Comparison of ENCODE assay signal across 1 cellular context in the genomic region with DNA sequence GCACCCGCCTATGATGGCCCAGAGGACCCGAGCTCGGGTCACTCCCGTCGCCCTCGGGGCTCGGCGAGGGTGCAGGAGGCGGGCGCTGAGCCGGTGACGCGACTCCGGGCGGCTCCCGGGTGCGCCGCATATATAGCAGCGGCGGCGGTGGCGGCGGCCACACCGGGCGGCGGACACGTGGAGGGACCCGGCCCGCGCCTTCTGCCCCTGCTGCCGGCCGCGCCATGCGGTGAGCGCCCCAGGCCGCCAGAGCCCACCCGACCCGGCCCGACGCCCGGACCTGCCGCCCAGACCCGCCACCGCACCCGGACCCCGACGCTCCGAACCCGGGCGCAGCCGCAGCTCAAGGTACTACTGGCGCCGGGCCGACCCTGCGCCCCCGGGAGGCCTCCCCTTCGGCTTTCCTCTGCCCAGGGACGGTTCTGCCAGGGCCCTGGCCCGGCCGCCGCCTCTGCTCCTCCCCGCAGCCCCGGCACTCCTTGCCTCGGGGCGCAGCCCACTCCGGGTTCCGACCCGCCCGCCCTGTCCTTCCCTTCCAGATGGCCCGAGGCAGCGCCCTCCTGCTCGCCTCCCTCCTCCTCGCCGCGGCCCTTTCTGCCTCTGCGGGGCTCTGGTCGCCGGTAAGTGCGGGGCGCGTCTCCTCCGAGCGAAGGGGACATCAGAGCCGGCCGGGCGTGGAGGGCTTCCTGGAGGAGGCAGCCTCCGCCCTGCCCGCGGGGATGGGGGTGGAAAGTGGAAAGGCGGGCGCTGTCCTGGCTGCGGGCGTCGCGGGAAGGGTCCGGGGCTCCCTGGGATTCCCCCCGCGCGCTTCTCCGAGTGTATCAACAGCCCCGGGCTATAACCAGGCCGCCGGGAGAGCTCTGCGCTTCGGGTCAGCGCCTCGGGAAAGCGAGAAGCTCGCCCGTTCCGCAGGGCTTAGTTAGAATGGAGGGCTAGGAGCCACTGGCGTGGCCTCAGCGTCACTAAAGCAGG.
TF ChIP-seq lines count a peak whose summit lies in the region.

A gene with protein sequence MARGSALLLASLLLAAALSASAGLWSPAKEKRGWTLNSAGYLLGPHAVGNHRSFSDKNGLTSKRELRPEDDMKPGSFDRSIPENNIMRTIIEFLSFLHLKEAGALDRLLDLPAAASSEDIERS (plus strand): TSS at position 160 of the 972 bp plus-strand sequence. CDS start 380 bp downstream, at position 540.

TF ChIP-seq in K562, 482 proteins besides CTCF, POLR2A, EP300 and RAD21 (continued from another document and continues in another):
- TF ChIP-seq, protein P1, sequence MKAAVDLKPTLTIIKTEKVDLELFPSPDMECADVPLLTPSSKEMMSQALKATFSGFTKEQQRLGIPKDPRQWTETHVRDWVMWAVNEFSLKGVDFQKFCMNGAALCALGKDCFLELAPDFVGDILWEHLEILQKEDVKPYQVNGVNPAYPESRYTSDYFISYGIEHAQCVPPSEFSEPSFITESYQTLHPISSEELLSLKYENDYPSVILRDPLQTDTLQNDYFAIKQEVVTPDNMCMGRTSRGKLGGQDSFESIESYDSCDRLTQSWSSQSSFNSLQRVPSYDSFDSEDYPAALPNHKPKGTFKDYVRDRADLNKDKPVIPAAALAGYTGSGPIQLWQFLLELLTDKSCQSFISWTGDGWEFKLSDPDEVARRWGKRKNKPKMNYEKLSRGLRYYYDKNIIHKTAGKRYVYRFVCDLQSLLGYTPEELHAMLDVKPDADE (conservative IDR thresholded peaks at IDR 0.05; ENCODE audit: control insufficient read depth, low read depth, low read length) = peak; percentile 78
- TF ChIP-seq KAT7 (CRISPR knock-in tag; IDR thresholded peaks at IDR 0.05; ENCODE audit: borderline replicate concordance) = no peak
- TF ChIP-seq, protein P2, sequence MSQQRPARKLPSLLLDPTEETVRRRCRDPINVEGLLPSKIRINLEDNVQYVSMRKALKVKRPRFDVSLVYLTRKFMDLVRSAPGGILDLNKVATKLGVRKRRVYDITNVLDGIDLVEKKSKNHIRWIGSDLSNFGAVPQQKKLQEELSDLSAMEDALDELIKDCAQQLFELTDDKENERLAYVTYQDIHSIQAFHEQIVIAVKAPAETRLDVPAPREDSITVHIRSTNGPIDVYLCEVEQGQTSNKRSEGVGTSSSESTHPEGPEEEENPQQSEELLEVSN (IDR thresholded peaks at IDR 0.05; ENCODE audit: borderline replicate concordance in 1 of 2, extremely low read depth in 1 of 2, insufficient read depth in 1 of 2, insufficient read length in 1 of 2, low read depth in 1 of 2, low read length in 1 of 2, poor library complexity in 1 of 2, severe bottlenecking in 1 of 2) = peak; percentile 78 to 96
- TF ChIP-seq ZNF384 (IDR thresholded peaks at IDR 0.05; ENCODE audit: low read depth, low read length) = no peak
- no peak for TF ChIP-seq GATA2 (CRISPR knock-in tag; IDR thresholded peaks at IDR 0.05)
- TF ChIP-seq TRIM28 (IDR thresholded peaks at IDR 0.05) = no peak
- TF ChIP-seq, protein P3, sequence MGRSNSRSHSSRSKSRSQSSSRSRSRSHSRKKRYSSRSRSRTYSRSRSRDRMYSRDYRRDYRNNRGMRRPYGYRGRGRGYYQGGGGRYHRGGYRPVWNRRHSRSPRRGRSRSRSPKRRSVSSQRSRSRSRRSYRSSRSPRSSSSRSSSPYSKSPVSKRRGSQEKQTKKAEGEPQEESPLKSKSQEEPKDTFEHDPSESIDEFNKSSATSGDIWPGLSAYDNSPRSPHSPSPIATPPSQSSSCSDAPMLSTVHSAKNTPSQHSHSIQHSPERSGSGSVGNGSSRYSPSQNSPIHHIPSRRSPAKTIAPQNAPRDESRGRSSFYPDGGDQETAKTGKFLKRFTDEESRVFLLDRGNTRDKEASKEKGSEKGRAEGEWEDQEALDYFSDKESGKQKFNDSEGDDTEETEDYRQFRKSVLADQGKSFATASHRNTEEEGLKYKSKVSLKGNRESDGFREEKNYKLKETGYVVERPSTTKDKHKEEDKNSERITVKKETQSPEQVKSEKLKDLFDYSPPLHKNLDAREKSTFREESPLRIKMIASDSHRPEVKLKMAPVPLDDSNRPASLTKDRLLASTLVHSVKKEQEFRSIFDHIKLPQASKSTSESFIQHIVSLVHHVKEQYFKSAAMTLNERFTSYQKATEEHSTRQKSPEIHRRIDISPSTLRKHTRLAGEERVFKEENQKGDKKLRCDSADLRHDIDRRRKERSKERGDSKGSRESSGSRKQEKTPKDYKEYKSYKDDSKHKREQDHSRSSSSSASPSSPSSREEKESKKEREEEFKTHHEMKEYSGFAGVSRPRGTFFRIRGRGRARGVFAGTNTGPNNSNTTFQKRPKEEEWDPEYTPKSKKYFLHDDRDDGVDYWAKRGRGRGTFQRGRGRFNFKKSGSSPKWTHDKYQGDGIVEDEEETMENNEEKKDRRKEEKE (IDR thresholded peaks at IDR 0.05; ENCODE audit: borderline replicate concordance in 1 of 2, control insufficient read depth in 1 of 2, low read depth in 2 of 2, low read length in 1 of 2) = no peak
- TF ChIP-seq, protein P4, sequence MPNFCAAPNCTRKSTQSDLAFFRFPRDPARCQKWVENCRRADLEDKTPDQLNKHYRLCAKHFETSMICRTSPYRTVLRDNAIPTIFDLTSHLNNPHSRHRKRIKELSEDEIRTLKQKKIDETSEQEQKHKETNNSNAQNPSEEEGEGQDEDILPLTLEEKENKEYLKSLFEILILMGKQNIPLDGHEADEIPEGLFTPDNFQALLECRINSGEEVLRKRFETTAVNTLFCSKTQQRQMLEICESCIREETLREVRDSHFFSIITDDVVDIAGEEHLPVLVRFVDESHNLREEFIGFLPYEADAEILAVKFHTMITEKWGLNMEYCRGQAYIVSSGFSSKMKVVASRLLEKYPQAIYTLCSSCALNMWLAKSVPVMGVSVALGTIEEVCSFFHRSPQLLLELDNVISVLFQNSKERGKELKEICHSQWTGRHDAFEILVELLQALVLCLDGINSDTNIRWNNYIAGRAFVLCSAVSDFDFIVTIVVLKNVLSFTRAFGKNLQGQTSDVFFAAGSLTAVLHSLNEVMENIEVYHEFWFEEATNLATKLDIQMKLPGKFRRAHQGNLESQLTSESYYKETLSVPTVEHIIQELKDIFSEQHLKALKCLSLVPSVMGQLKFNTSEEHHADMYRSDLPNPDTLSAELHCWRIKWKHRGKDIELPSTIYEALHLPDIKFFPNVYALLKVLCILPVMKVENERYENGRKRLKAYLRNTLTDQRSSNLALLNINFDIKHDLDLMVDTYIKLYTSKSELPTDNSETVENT (CRISPR knock-in tag; IDR thresholded peaks at IDR 0.05) = no peak
- TF ChIP-seq ELF2 (CRISPR knock-in tag; IDR thresholded peaks at IDR 0.05) = no peak
- no peak for TF ChIP-seq ZNF143 (CRISPR knock-in tag; IDR thresholded peaks at IDR 0.05)
- peak; percentile 85 for TF ChIP-seq RBFOX2 (IDR thresholded peaks at IDR 0.05; ENCODE audit: low read depth, low read length)
- TF ChIP-seq TAF15 (IDR thresholded peaks at IDR 0.05; ENCODE audit: low read depth, low read length) = no peak
- no peak for TF ChIP-seq TCF7 (IDR thresholded peaks at IDR 0.05; ENCODE audit: borderline replicate concordance)
- TF ChIP-seq, protein P5, sequence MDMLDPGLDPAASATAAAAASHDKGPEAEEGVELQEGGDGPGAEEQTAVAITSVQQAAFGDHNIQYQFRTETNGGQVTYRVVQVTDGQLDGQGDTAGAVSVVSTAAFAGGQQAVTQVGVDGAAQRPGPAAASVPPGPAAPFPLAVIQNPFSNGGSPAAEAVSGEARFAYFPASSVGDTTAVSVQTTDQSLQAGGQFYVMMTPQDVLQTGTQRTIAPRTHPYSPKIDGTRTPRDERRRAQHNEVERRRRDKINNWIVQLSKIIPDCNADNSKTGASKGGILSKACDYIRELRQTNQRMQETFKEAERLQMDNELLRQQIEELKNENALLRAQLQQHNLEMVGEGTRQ (CRISPR knock-in tag; IDR thresholded peaks at IDR 0.05) = no peak
- no peak for TF ChIP-seq NFXL1 (CRISPR knock-in tag; IDR thresholded peaks at IDR 0.05)
- TF ChIP-seq ZZZ3 (IDR thresholded peaks at IDR 0.05) = no peak
- TF ChIP-seq RCOR1 (IDR thresholded peaks at IDR 0.05; ENCODE audit: borderline replicate concordance in 1 of 2, low read depth in 2 of 2, low read length in 2 of 2) = peak in 1 of 2 experiments; percentile 45; a peak in 1 of 4 replicates
- TF ChIP-seq, protein P6, sequence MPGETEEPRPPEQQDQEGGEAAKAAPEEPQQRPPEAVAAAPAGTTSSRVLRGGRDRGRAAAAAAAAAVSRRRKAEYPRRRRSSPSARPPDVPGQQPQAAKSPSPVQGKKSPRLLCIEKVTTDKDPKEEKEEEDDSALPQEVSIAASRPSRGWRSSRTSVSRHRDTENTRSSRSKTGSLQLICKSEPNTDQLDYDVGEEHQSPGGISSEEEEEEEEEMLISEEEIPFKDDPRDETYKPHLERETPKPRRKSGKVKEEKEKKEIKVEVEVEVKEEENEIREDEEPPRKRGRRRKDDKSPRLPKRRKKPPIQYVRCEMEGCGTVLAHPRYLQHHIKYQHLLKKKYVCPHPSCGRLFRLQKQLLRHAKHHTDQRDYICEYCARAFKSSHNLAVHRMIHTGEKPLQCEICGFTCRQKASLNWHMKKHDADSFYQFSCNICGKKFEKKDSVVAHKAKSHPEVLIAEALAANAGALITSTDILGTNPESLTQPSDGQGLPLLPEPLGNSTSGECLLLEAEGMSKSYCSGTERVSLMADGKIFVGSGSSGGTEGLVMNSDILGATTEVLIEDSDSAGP (CRISPR knock-in tag; IDR thresholded peaks at IDR 0.05) = no peak
- TF ChIP-seq CBX1 (IDR thresholded peaks at IDR 0.05; ENCODE audit: low read depth) = peak; percentile 74; the same call in 1 of the 2 replicates
- TF ChIP-seq ZNF12 (CRISPR knock-in tag; IDR thresholded peaks at IDR 0.05) = no peak
- TF ChIP-seq, protein P7, sequence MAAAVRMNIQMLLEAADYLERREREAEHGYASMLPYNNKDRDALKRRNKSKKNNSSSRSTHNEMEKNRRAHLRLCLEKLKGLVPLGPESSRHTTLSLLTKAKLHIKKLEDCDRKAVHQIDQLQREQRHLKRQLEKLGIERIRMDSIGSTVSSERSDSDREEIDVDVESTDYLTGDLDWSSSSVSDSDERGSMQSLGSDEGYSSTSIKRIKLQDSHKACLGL (CRISPR knock-in tag; IDR thresholded peaks at IDR 0.05; ENCODE audit: borderline replicate concordance, poor library complexity, severe bottlenecking) = no peak
- no peak for TF ChIP-seq RBBP5 (IDR thresholded peaks at IDR 0.05; ENCODE audit: borderline replicate concordance, insufficient read depth, low read length, poor library complexity, severe bottlenecking)
- TF ChIP-seq DMBX1 (CRISPR knock-in tag; IDR thresholded peaks at IDR 0.05; ENCODE audit: borderline replicate concordance) = no peak
- TF ChIP-seq HDAC8 (tag; IDR thresholded peaks at IDR 0.05) = no peak
- no peak for TF ChIP-seq MEF2D (tag; conservative IDR thresholded peaks at IDR 0.05; ENCODE audit: low read depth)
- TF ChIP-seq ZNF253 (CRISPR knock-in tag; conservative IDR thresholded peaks at IDR 0.05) = no peak
- no peak for TF ChIP-seq SETDB1 (IDR thresholded peaks at IDR 0.05; ENCODE audit: low read length)
- TF ChIP-seq MED1 (CRISPR knock-in tag; IDR thresholded peaks at IDR 0.05; ENCODE audit: borderline replicate concordance) = no peak
- no peak for TF ChIP-seq BRF1 (IDR thresholded peaks at IDR 0.05; ENCODE audit: borderline replicate concordance, extremely low read depth, insufficient read length)
- no peak for TF ChIP-seq ZNF766 (CRISPR knock-in tag; conservative IDR thresholded peaks at IDR 0.05)
- TF ChIP-seq SAP30 (IDR thresholded peaks at IDR 0.05; ENCODE audit: borderline replicate concordance, insufficient read depth, low read depth, low read length, poor library complexity, severe bottlenecking) = no peak
- TF ChIP-seq ZNF175 (CRISPR knock-in tag; IDR thresholded peaks at IDR 0.05; ENCODE audit: low read depth) = no peak
- no peak for TF ChIP-seq SNRNP70 (optimal IDR thresholded peaks at IDR 0.05; ENCODE audit: low read depth, low read length)
- TF ChIP-seq, protein P8, sequence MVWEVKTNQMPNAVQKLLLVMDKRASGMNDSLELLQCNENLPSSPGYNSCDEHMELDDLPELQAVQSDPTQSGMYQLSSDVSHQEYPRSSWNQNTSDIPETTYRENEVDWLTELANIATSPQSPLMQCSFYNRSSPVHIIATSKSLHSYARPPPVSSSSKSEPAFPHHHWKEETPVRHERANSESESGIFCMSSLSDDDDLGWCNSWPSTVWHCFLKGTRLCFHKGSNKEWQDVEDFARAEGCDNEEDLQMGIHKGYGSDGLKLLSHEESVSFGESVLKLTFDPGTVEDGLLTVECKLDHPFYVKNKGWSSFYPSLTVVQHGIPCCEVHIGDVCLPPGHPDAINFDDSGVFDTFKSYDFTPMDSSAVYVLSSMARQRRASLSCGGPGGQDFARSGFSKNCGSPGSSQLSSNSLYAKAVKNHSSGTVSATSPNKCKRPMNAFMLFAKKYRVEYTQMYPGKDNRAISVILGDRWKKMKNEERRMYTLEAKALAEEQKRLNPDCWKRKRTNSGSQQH (CRISPR knock-in tag; IDR thresholded peaks at IDR 0.05) = no peak
- peak; percentile 62 for TF ChIP-seq ZFX (CRISPR knock-in tag; IDR thresholded peaks at IDR 0.05)
- TF ChIP-seq PYGO2 (tag; IDR thresholded peaks at IDR 0.05) = no peak
- no peak for TF ChIP-seq IFI16 (CRISPR knock-in tag; IDR thresholded peaks at IDR 0.05)
- peak in 1 of 2 experiments; percentile 54; a peak in 1 of 4 replicates for TF ChIP-seq TEAD1 (CRISPR knock-in tag; IDR thresholded peaks at IDR 0.05)
- no peak for TF ChIP-seq ZNF274 (IDR thresholded peaks at IDR 0.05; ENCODE audit: borderline replicate concordance, low read depth, low read length)
- no peak for TF ChIP-seq STAG1 (CRISPR knock-in tag; IDR thresholded peaks at IDR 0.05; ENCODE audit: borderline replicate concordance)
- TF ChIP-seq, protein P9, sequence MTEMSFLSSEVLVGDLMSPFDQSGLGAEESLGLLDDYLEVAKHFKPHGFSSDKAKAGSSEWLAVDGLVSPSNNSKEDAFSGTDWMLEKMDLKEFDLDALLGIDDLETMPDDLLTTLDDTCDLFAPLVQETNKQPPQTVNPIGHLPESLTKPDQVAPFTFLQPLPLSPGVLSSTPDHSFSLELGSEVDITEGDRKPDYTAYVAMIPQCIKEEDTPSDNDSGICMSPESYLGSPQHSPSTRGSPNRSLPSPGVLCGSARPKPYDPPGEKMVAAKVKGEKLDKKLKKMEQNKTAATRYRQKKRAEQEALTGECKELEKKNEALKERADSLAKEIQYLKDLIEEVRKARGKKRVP (CRISPR knock-in tag; IDR thresholded peaks at IDR 0.05) = no peak
- no peak for TF ChIP-seq RBM17 (IDR thresholded peaks at IDR 0.05; ENCODE audit: borderline replicate concordance, low read depth, low read length)
